Comparison of ENCODE assay signal across 8 cellular contexts in genomic region chr7:36303202-36304098, GRCh38.
DNase-seq lines count a peak whose midpoint lies in the region; ATAC-seq and TF ChIP-seq lines count a peak whose summit lies in the region.

No MANE protein-coding gene starts in this region.

- H3K4me3 ChIP-seq in endodermal cell (ENCODE audit: low read length) (no peak overlapping the region), mucosa of descending colon (no peak overlapping the region)

- ATAC-seq in GM21786 (IDR thresholded peaks at IDR 0.05; ENCODE audit: unreplicated experiment) (peak; percentile 43), mucosa of descending colon (peak; percentile 60), GM21528 (IDR thresholded peaks at IDR 0.05; ENCODE audit: low FRiP score, unreplicated experiment) (no peak)

- H3K36me3 ChIP-seq in endodermal cell (ENCODE audit: control insufficient read depth, insufficient read depth, low read length) (no peaks in the 10 kb centered on the region), mucosa of descending colon (ENCODE audit: low read depth) (no peaks in the 10 kb centered on the region)

- H3K27ac ChIP-seq in endodermal cell (ENCODE audit: low read depth, low read length) = no peak overlapping the region

- no peak for TF ChIP-seq CTCF in endodermal cell (conservative IDR thresholded peaks at IDR 0.05)
- TF ChIP-seq CTCF in mucosa of descending colon (IDR thresholded peaks at IDR 0.05) = no peak

- DNase-seq in NCI-H446 (lab: John Stamatoyannopoulos, UW) = peak; percentile 91 to 93
- DNase-seq in endodermal cell = peak; percentile 38
- peak in 2 of 3 donors; percentile 48 to 61 for DNase-seq in mucosa of descending colon
- no peak for DNase-seq in activated CD4-positive, alpha-beta T cell treated with anti-CD3 and anti-CD28 coated beads, Interleukin-2, amount 10 ng/mL, durations not matched to agents 7 days and 5 days
- no peak for DNase-seq in activated CD4-positive, CD25-positive, alpha-beta regulatory T cell treated with anti-CD3 and anti-CD28 coated beads, Interleukin-2, amount 50 U/mL, for 72 hours
- DNase-seq in activated naive CD4-positive, alpha-beta T cell (lab: John Stamatoyannopoulos, UW) = no peak

- POLR2A ChIA-PET in activated CD4-positive, alpha-beta T cell treated with anti-CD3 and anti-CD28 coated beads, Interleukin-2, amount 10 ng/mL, durations not matched to agents 7 days and 5 days (lab: Charles Lee) = no interaction called here

- intact Hi-C loops in mucosa of descending colon (cut with DNase I, micrococcal nuclease) = no loop called here

- H3K9ac ChIP-seq in endodermal cell (ENCODE audit: extremely low read depth, low read length, poor library complexity, severe bottlenecking) = no peak overlapping the region

- no peak overlapping the region for H3K4me3 Mint-ChIP-seq in endodermal cell
- H3K4me3 Mint-ChIP-seq in activated CD4-positive, alpha-beta T cell treated with anti-CD3 and anti-CD28 coated beads, Interleukin-2, amount 10 ng/mL, durations not matched to agents 7 days and 5 days = no peak overlapping the region

- H3K27me3 Mint-ChIP-seq in endodermal cell (ENCODE audit: insufficient read depth) = no peaks in the 10 kb centered on the region
- H3K27me3 Mint-ChIP-seq in activated CD4-positive, alpha-beta T cell treated with anti-CD3 and anti-CD28 coated beads, Interleukin-2, amount 10 ng/mL, durations not matched to agents 7 days and 5 days = no peaks in the 10 kb centered on the region

- H3K36me3 Mint-ChIP-seq in endodermal cell (ENCODE audit: low read depth) = no peaks in the 10 kb centered on the region
- no peaks in the 10 kb centered on the region for H3K36me3 Mint-ChIP-seq in activated CD4-positive, alpha-beta T cell treated with anti-CD3 and anti-CD28 coated beads, Interleukin-2, amount 10 ng/mL, durations not matched to agents 7 days and 5 days (ENCODE audit: low read depth)

- H3K9me3 ChIP-seq in endodermal cell (ENCODE audit: control insufficient read depth, low read length) = no peaks in the 10 kb centered on the region
- H3K9me3 ChIP-seq in mucosa of descending colon = no peaks in the 10 kb centered on the region

- H3K27me3 ChIP-seq in endodermal cell (ENCODE audit: control insufficient read depth, insufficient read depth, low read length, poor library complexity, severe bottlenecking) = no peaks in the 10 kb centered on the region

- no peaks in the 10 kb centered on the region for H3K9me3 Mint-ChIP-seq in endodermal cell
- H3K9me3 Mint-ChIP-seq in activated CD4-positive, alpha-beta T cell treated with anti-CD3 and anti-CD28 coated beads, Interleukin-2, amount 10 ng/mL, durations not matched to agents 7 days and 5 days = no peaks in the 10 kb centered on the region

- peaks cover 54% of the 10 kb centered on the region for H3K4me1 Mint-ChIP-seq in endodermal cell
- no peaks in the 10 kb centered on the region for H3K4me1 Mint-ChIP-seq in activated CD4-positive, alpha-beta T cell treated with anti-CD3 and anti-CD28 coated beads, Interleukin-2, amount 10 ng/mL, durations not matched to agents 7 days and 5 days

- 82 to 92% methylated on average over 6 to 8 of the region's 8 CpGs for WGBS in endodermal cell (ENCODE audit: insufficient coverage in 1 of 2, insufficient read length in 1 of 2), 2 experiments

- CTCF ChIA-PET in activated CD4-positive, alpha-beta T cell treated with anti-CD3 and anti-CD28 coated beads, Interleukin-2, amount 10 ng/mL, durations not matched to agents 7 days and 5 days (lab: Charles Lee) = interaction anchor here (1.2 kb wide), 1 partner anchor 8 kb away, joined by 3 read pairs; no protein-coding TSS in a partner anchor

- peak overlapping the region; percentile 27 for H3K27ac Mint-ChIP-seq in endodermal cell
- no peak overlapping the region for H3K27ac Mint-ChIP-seq in activated CD4-positive, alpha-beta T cell treated with anti-CD3 and anti-CD28 coated beads, Interleukin-2, amount 10 ng/mL, durations not matched to agents 7 days and 5 days

- H3K4me1 ChIP-seq in endodermal cell (ENCODE audit: control insufficient read depth, insufficient read depth, low read length) (peaks cover 2% of the 10 kb centered on the region), mucosa of descending colon (ENCODE audit: low read depth) (no peaks in the 10 kb centered on the region)

Comparison
In these comparisons a context has a peak if more than half of its experiments do, and no peak if none do; other contexts are left out.
1. DNase-seq: peak in NCI-H446 (2 of 2), endodermal cell (single experiment) and mucosa of descending colon (2 of 3); none in activated CD4-positive, alpha-beta T cell treated with anti-CD3 and anti-CD28 coated beads, Interleukin-2, amount 10 ng/mL, durations not matched to agents 7 days and 5 days (single experiment), activated CD4-positive, CD25-positive, alpha-beta regulatory T cell treated with anti-CD3 and anti-CD28 coated beads, Interleukin-2, amount 50 U/mL, for 72 hours (single experiment) and activated naive CD4-positive, alpha-beta T cell (0 of 4).